Comparison of ENCODE assay signal across 24 cellular contexts in the genomic region with DNA sequence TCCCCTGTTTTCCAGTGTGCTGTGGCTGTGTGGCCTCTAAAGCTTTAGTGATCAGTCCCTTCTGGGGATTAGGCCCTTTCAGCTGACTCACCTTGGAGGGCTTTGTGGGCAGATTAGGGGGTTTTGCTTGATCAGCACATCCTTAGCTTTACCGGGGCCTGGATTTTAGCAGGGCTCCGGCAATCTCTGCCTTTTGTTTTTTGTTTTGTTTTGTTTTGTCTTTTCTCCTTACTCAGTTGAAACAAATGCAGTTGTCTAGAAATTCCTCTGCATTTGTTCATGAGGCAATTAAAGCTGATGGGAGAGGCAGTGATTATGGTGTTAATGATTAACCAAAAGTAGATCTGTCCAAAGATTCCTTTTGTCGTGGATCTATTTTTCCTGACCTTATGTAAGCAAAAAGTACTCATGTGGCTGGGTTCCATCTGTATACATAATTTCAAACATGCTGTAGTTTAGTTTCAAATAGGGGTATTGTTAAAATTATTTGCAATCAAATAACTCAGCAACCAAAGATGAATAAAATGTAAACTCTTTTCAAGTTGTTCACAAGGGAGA. TPM values are rescaled to one million over a fixed set of nuclear protein-coding genes. Genes with fewer than 3 reads are reported as not detected.
DNase-seq lines count a peak whose midpoint lies in the region; ATAC-seq and TF ChIP-seq lines count a peak whose summit lies in the region.
"Had no signal": no experiment of that assay in that cellular context is flagged by ENCODE, and none has a peak within 500 bp of the region (broad histone marks: within the 10 kb centered on the region; RNA-seq: fewer than 3 reads in every experiment).

No MANE protein-coding gene starts in this region.

- intact Hi-C loops in colonic mucosa (cut with DNase I) = no loop called here
- intact Hi-C loops in sciatic nerve (cut with DNase I) = no loop called here

- DNase-seq in HuH-7 (ENCODE audit: low spot score) (peak; percentile 58), colonic mucosa (no peak), left lobe of liver (ENCODE audit: low spot score) (no peak), type B pancreatic cell (ENCODE audit: extremely low spot score, unreplicated experiment) (no peak), epidermal melanocyte (ENCODE audit: insufficient read length, low spot score) (no peak), NCI-H1105 treated with DMSO at 0.1 percent for 48 hours (lab: John Stamatoyannopoulos, UW) (no peak), sciatic nerve (ENCODE audit: low spot score) (no peak)
- DNase-seq: activated CD8-positive, alpha-beta T cell treated with anti-CD3 and anti-CD28 coated beads, Interleukin-2, amount 10 ng/mL, durations not matched to agents 7 days and 5 days; activated naive CD4-positive, alpha-beta T cell treated with anti-CD3 and anti-CD28 coated beads for 36 hours; activated T-cell treated with anti-CD3 and anti-CD28 coated beads, Interleukin-2, amount 50 U/mL, for 4 hours; amniotic stem cell; cortex of kidney; immature natural killer cell; Karpas-422; NCI-H187; NCI-H748 treated with DMSO at 0.1 percent for 48 hours; spleen; stimulated activated CD4-positive, alpha-beta T cell treated with anti-CD3 and anti-CD28 coated beads, Interleukin-4, amount 100 ng/mL, for 4 hours; stimulated activated naive CD8-positive, alpha-beta T cell treated with anti-CD3 and anti-CD28 coated beads, Interleukin-15, Interleukin-2, amounts not matched to agents 100 U/mL and 50 U/mL, for 24 hours; tibial artery had no signal

- no peak for TF ChIP-seq CTCF in colonic mucosa (IDR thresholded peaks at IDR 0.05)
- TF ChIP-seq CTCF in type B pancreatic cell (conservative IDR thresholded peaks at IDR 0.05) = no peak

- no peaks in the 10 kb centered on the region for H3K4me1 Mint-ChIP-seq in type B pancreatic cell (ENCODE audit: unreplicated experiment)

- ATAC-seq in left lobe of liver (peak; percentile 35), sciatic nerve (no peak), GM18861 (IDR thresholded peaks at IDR 0.05; ENCODE audit: unreplicated experiment) (no peak)
- ATAC-seq: activated CD4-positive, CD25-positive, alpha-beta regulatory T cell treated with anti-CD3 and anti-CD28 coated beads, Interleukin-2, amount 50 U/mL, for 24 hours; activated CD8-positive, alpha-beta T cell treated with anti-CD3 and anti-CD28 coated beads, Interleukin-2, amount 10 ng/mL, durations not matched to agents 7 days and 5 days; activated T-cell treated with anti-CD3 and anti-CD28 coated beads, Interleukin-2, amount 50 U/mL, for 4 hours; Right ventricle myocardium inferior; stimulated activated naive CD8-positive, alpha-beta T cell treated with anti-CD3 and anti-CD28 coated beads, Interleukin-15, Interleukin-2, amounts not matched to agents 100 U/mL and 50 U/mL, for 24 hours had no signal

- peaks cover 3% of the 10 kb centered on the region for H3K36me3 Mint-ChIP-seq in type B pancreatic cell

- H3K27me3 ChIP-seq in colonic mucosa = no peaks in the 10 kb centered on the region

- peak overlapping the region; percentile 15 for H3K4me3 Mint-ChIP-seq in type B pancreatic cell
- H3K4me3 Mint-ChIP-seq: activated CD8-positive, alpha-beta T cell treated with anti-CD3 and anti-CD28 coated beads, Interleukin-2, amount 10 ng/mL, durations not matched to agents 7 days and 5 days; activated naive CD4-positive, alpha-beta T cell treated with anti-CD3 and anti-CD28 coated beads for 36 hours; activated T-cell treated with anti-CD3 and anti-CD28 coated beads, Interleukin-2, amount 50 U/mL, for 4 hours; immature natural killer cell had no signal

- H3K27ac ChIP-seq in colonic mucosa = peak overlapping the region; percentile 70
- H3K27ac ChIP-seq: spleen, tibial artery had no signal

- H3K36me3 ChIP-seq in colonic mucosa = no peaks in the 10 kb centered on the region
- H3K36me3 ChIP-seq: spleen, tibial artery had no signal

- peak overlapping the region; percentile 32 for H3K27ac Mint-ChIP-seq in type B pancreatic cell
- H3K27ac Mint-ChIP-seq: activated CD8-positive, alpha-beta T cell treated with anti-CD3 and anti-CD28 coated beads, Interleukin-2, amount 10 ng/mL, durations not matched to agents 7 days and 5 days; activated naive CD4-positive, alpha-beta T cell treated with anti-CD3 and anti-CD28 coated beads for 36 hours; immature natural killer cell had no signal

- peaks cover 5% of the 10 kb centered on the region for H3K9me3 Mint-ChIP-seq in type B pancreatic cell

- H3K9ac ChIP-seq in colonic mucosa (ENCODE audit: low read depth in 2 of 2, low read length in 2 of 2) = peak overlapping the region in 1 of 2 donors; percentile 69

- H3K9me3 ChIP-seq in colonic mucosa = no peaks in the 10 kb centered on the region

- H3K4me1 ChIP-seq in colonic mucosa = peaks cover 5% of the 10 kb centered on the region

- no peak overlapping the region for H3K4me3 ChIP-seq in colonic mucosa
- H3K4me3 ChIP-seq: lung, spleen, tibial artery had no signal

- peaks cover 38% of the 10 kb centered on the region for H3K27me3 Mint-ChIP-seq in type B pancreatic cell

RNA-seq across cellular contexts. Expression of a gene that starts 5.2 kb away (rescaled TPM):
- 10 to 100 TPM; 28.8 to 35.3 TPM for total RNA-seq in colonic mucosa
- 4.1 TPM for total RNA-seq in left lobe of liver
- total RNA-seq in type B pancreatic cell (ENCODE audit: low replicate concordance) = 7.6 and 12.7 TPM in 2 replicates
- 19.5 TPM for total RNA-seq in sciatic nerve
